In the genomic region with DNA sequence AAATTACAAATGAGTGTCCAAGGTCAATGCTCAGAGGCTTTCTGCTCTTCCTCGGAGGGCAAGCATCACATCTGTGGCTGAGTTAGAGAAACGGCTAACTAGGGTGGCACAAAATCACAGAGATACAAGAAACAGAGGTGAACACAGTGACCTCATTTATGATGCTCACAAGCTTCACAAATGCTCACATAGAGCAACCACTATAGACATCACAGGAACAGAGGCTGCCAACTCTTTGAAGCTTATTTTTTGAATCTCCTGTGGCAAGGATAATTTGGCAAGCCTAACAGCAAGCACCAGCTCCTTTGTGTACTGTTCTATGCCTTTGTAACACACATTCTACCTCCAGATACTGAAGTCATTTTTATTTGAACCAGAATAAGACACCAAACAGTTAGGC, we compare ENCODE assay signal across 12 cellular contexts.
DNase-seq lines count a peak whose midpoint lies in the region; ATAC-seq and TF ChIP-seq lines count a peak whose summit lies in the region.
"Had no signal": no experiment of that assay in that cellular context is flagged by ENCODE, and none has a peak within 500 bp of the region (broad histone marks: within the 10 kb centered on the region; RNA-seq: fewer than 3 reads in every experiment).

No MANE protein-coding gene starts in this region.

- no peak overlapping the region for H3K9ac ChIP-seq in OCI-LY3 (ENCODE audit: low read length)

- no peak overlapping the region for H2AFZ ChIP-seq in OCI-LY3 (ENCODE audit: low read depth, low read length)

- H3K4me1 ChIP-seq in OCI-LY3 (ENCODE audit: low read length) = peaks cover 31% of the 10 kb centered on the region
- no peaks in the 10 kb centered on the region for H3K4me1 ChIP-seq in esophagus squamous epithelium
- H3K4me1 ChIP-seq in aorta (ENCODE audit: control insufficient read depth in 1 of 2, insufficient read depth in 2 of 2, low read length in 2 of 2) = no peaks in the 10 kb centered on the region

- peak overlapping the region; percentile 48 for H3K4me2 ChIP-seq in OCI-LY3 (ENCODE audit: low read length)

- H3K9me3 ChIP-seq in OCI-LY3 (ENCODE audit: insufficient read depth, low read length) (no peaks in the 10 kb centered on the region), esophagus squamous epithelium (no peaks in the 10 kb centered on the region), aorta (ENCODE audit: control insufficient read depth, low read length) (no peaks in the 10 kb centered on the region)
- H3K9me3 ChIP-seq: HAP-1 had no signal

- H3K9me3 Mint-ChIP-seq in brain = peaks cover 0 to 9% (median 3%) of the 10 kb centered on the region in 5 experiments
- H3K9me3 Mint-ChIP-seq: IgD-negative memory B cell had no signal

- peaks cover 27% of the 10 kb centered on the region for H3K4me1 Mint-ChIP-seq in brain

- H3K27ac ChIP-seq in OCI-LY3 (ENCODE audit: low read length) (no peak overlapping the region), esophagus squamous epithelium (no peak overlapping the region), aorta (ENCODE audit: low read depth in 1 of 2, low read length in 2 of 2) (no peak overlapping the region)
- H3K27ac ChIP-seq: C4-2B, RWPE1 had no signal

- intact Hi-C loops in esophagus squamous epithelium (cut with DNase I) (no loop called here), aorta (cut with DNase I) (no loop called here)

- WGBS in esophagus squamous epithelium, 2 donors = 36 to 62% methylated on average over 2 of the region's 2 CpGs
- WGBS in aorta, 2 donors = 56 to 69% methylated on average over 2 of the region's 2 CpGs

- peak overlapping the region; percentile 40 for H3K4me3 ChIP-seq in OCI-LY3 (ENCODE audit: low read length)
- no peak overlapping the region for H3K4me3 ChIP-seq in esophagus squamous epithelium
- H3K4me3 ChIP-seq in aorta (ENCODE audit: low read length in 2 of 2) = no peak overlapping the region
- H3K4me3 ChIP-seq: HAP-1 had no signal

- H3K36me3 ChIP-seq in OCI-LY3 (replicated peaks; ENCODE audit: low read depth, low read length) (no peaks in the 10 kb centered on the region), esophagus squamous epithelium (no peaks in the 10 kb centered on the region), aorta (ENCODE audit: control insufficient read depth in 1 of 2, insufficient read depth in 2 of 2, low read length in 1 of 2) (no peaks in the 10 kb centered on the region)
- H3K36me3 ChIP-seq: HAP-1 had no signal

- H3K79me2 ChIP-seq in OCI-LY3 (ENCODE audit: low read length) = no peaks in the 10 kb centered on the region

- peak overlapping the region in 3 of 5 experiments; percentile 46 to 66 (median 66) for H3K27ac Mint-ChIP-seq in brain
- H3K27ac Mint-ChIP-seq: IgD-negative memory B cell had no signal

- no peak overlapping the region for H3K4me3 Mint-ChIP-seq in brain

- no peaks in the 10 kb centered on the region for H3K27me3 ChIP-seq in OCI-LY3 (ENCODE audit: low read depth, low read length)
- H3K27me3 ChIP-seq in esophagus squamous epithelium = no peaks in the 10 kb centered on the region
- H3K27me3 ChIP-seq in aorta (ENCODE audit: control insufficient read depth in 1 of 2, insufficient read depth in 2 of 2, low read length in 1 of 2) = no peaks in the 10 kb centered on the region

- H4K20me1 ChIP-seq in OCI-LY3 (ENCODE audit: insufficient read depth, low read length) = no peaks in the 10 kb centered on the region

- TF ChIP-seq POLR2A in esophagus squamous epithelium (IDR thresholded peaks at IDR 0.05) = no peak

- ATAC-seq in activated CD4-positive, CD25-positive, alpha-beta regulatory T cell treated with anti-CD3 and anti-CD28 coated beads, Interleukin-2, amount 50 U/mL, for 24 hours = peak; percentile 11 to 15
- ATAC-seq in HG03571 (IDR thresholded peaks at IDR 0.05; ENCODE audit: unreplicated experiment) = no peak
- no peak for ATAC-seq in aorta (ENCODE audit: low FRiP score)

- TF ChIP-seq CTCF in OCI-LY3 (IDR thresholded peaks at IDR 0.05; ENCODE audit: low read depth, low read length) = no peak
- TF ChIP-seq CTCF in brain (conservative IDR thresholded peaks at IDR 0.05) = no peak
- no peak for TF ChIP-seq CTCF in esophagus squamous epithelium (IDR thresholded peaks at IDR 0.05)

- peaks cover 4% of the 10 kb centered on the region for H3K27me3 Mint-ChIP-seq in brain
- H3K27me3 Mint-ChIP-seq: IgD-negative memory B cell had no signal

- no peaks in the 10 kb centered on the region for H3K36me3 Mint-ChIP-seq in brain
- H3K36me3 Mint-ChIP-seq: IgD-negative memory B cell had no signal

- no peak for DNase-seq in activated CD4-positive, CD25-positive, alpha-beta regulatory T cell (lab: John Stamatoyannopoulos, UW)
- DNase-seq in esophagus squamous epithelium (lab: John Stamatoyannopoulos, UW) (no peak), aorta (no peak)
- DNase-seq: NK-92 treated with Interleukin-12 subunit alpha and Interleukin-12 subunit beta, amount 100 ng/mL, for 24 hours had no signal

Comparison
In these comparisons a context has a peak if more than half of its experiments do, and no peak if none do; other contexts are left out.
1. ATAC-seq: peak in activated CD4-positive, CD25-positive, alpha-beta regulatory T cell treated with anti-CD3 and anti-CD28 coated beads, Interleukin-2, amount 50 U/mL, for 24 hours (2 of 2); none in HG03571 (single experiment) and aorta (single experiment).